Comparison of ENCODE assay signal across 2 cellular contexts in genomic region chr16:25317732-25318316, GRCh38.
TF ChIP-seq lines count a peak whose summit lies in the region.

No MANE protein-coding gene starts in this region.

TF ChIP-seq in GM23338, 12 proteins besides CTCF, POLR2A, EP300 and RAD21:
- TF ChIP-seq EZH2 (IDR thresholded peaks at IDR 0.05; ENCODE audit: low read depth, unreplicated experiment) (no peak), POLR2AphosphoS5 (IDR thresholded peaks at IDR 0.05; ENCODE audit: low read depth) (no peak), ZNF331 (CRISPR knock-in tag; IDR thresholded peaks at IDR 0.05; ENCODE audit: low read depth) (no peak), CREB1 (CRISPR knock-in tag; IDR thresholded peaks at IDR 0.05; ENCODE audit: low read depth) (no peak), ETS1 (IDR thresholded peaks at IDR 0.05) (no peak), NANOG (IDR thresholded peaks at IDR 0.05; ENCODE audit: borderline replicate concordance) (no peak)

TF ChIP-seq in H1, 55 proteins besides CTCF, POLR2A, EP300 and RAD21 (continued from another document):
- TF ChIP-seq SAP30 (IDR thresholded peaks at IDR 0.05; ENCODE audit: insufficient read depth, insufficient replicate concordance, low read length) (no peak), PHF8 (conservative IDR thresholded peaks at IDR 0.05; ENCODE audit: low read depth, low read length) (no peak), SIRT6 (IDR thresholded peaks at IDR 0.05; ENCODE audit: low read length) (no peak), JUND (IDR thresholded peaks at IDR 0.05; ENCODE audit: low read length) (peak; percentile 78)
- TF ChIP-seq, protein P1, sequence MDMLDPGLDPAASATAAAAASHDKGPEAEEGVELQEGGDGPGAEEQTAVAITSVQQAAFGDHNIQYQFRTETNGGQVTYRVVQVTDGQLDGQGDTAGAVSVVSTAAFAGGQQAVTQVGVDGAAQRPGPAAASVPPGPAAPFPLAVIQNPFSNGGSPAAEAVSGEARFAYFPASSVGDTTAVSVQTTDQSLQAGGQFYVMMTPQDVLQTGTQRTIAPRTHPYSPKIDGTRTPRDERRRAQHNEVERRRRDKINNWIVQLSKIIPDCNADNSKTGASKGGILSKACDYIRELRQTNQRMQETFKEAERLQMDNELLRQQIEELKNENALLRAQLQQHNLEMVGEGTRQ (IDR thresholded peaks at IDR 0.05; ENCODE audit: low read length), result no peak
TF ChIP-seq in H1: peak in this region for 1.
